Comparison of ENCODE assay signal across 8 cellular contexts in genomic region chr6:32968770-32969684, GRCh38. TPM values are rescaled to one million over a fixed set of nuclear protein-coding genes. Genes with fewer than 3 reads are reported as not detected.
DNase-seq lines count a peak whose midpoint lies in the region; ATAC-seq and TF ChIP-seq lines count a peak whose summit lies in the region.

No MANE protein-coding gene starts in this region.

- intact Hi-C loops in tibial artery (cut with DNase I; ENCODE audit: low total_unique reads): loop anchor here (5.0 kb wide), 2 partner anchors 37 to 132 kb away; partner anchors contain the start of gene TAP2

- CTCF ChIA-PET in AG04449 (lab: Yijun Ruan, JAX): interaction anchor here (1.0 to 13.0 kb wide), 8 partner anchors 9 to 131 kb away, joined by 4 to 182 read pairs (median 31); partner anchors contain the start of genes HLA-DMA and TAP2

- H2AK5ac ChIP-seq in neuronal stem cell (ENCODE audit: low read depth, low read length): peak overlapping the region; percentile 98

- peak overlapping the region; percentile 93 for H2AFZ ChIP-seq in neuronal stem cell (ENCODE audit: low read length)

- POLR2A ChIA-PET in AG04449 (lab: Yijun Ruan, JAX): interaction anchor here (0.9 to 5.0 kb wide), 8 partner anchors 11 to 280 kb away, joined by 3 to 70 read pairs (median 5); partner anchors contain the start of genes HLA-DMA, TAP1 and TAP2

- peak overlapping the region; percentile 81 for H3K4me3 ChIP-seq in AG04449 (ENCODE audit: low read depth, low read length)
- peak overlapping the region; percentile 57 for H3K4me3 ChIP-seq in SJSA1
- H3K4me3 ChIP-seq in neuronal stem cell (ENCODE audit: low read length in 2 of 2): peak overlapping the region; percentile 90 to 92
- H3K4me3 ChIP-seq in tibial artery: peak overlapping the region; percentile 90 to 94

- H4K91ac ChIP-seq in neuronal stem cell (ENCODE audit: low read depth, low read length, poor library complexity): peak overlapping the region; percentile 96

- no peak for DNase-seq in AG04449 (ENCODE audit: low read depth, low spot score)
- DNase-seq in KBM-7: peak; percentile 52
- DNase-seq in SJSA1 (ENCODE audit: low read depth in 1 of 2, low spot score in 2 of 2): peak; percentile 88 to 96
- DNase-seq in activated naive CD4-positive, alpha-beta T cell treated with anti-CD3 and anti-CD28 coated beads, Interleukin-2, amount 50 U/mL, for 16 hours: peak; percentile 79
- peak; percentile 86 for DNase-seq in germinal center (ENCODE audit: low spot score)
- peak; percentile 87 for DNase-seq in neuronal stem cell (ENCODE audit: low spot score)
- peak; percentile 68 to 83 for DNase-seq in tibial artery

- no peak overlapping the region for H2BK12ac ChIP-seq in neuronal stem cell (ENCODE audit: low read length)

- H2BK15ac ChIP-seq in neuronal stem cell (ENCODE audit: low read length): peak overlapping the region; percentile 88

- peak overlapping the region; percentile 98 for H3K23ac ChIP-seq in neuronal stem cell (ENCODE audit: low read depth, low read length, poor library complexity)

- peak overlapping the region; percentile 96 for H3K9ac ChIP-seq in neuronal stem cell (ENCODE audit: low read depth, low read length, poor library complexity)

- peak overlapping the region; percentile 59 for H3K14ac ChIP-seq in neuronal stem cell (ENCODE audit: low read length)

- peaks cover 3% of the 10 kb centered on the region for H3K79me1 ChIP-seq in neuronal stem cell (ENCODE audit: low read depth, low read length)

- H3K27ac ChIP-seq in SJSA1 (peak overlapping the region; percentile 99), neuronal stem cell (replicated peaks; ENCODE audit: low read length) (peak overlapping the region; percentile 100), tibial artery (peak overlapping the region; percentile 99)

- ATAC-seq in GM18520 (IDR thresholded peaks at IDR 0.05; ENCODE audit: unreplicated experiment): peak; percentile 0

- TF ChIP-seq CTCF in AG04449 (IDR thresholded peaks at IDR 0.05; ENCODE audit: insufficient read depth, low read length, missing control alignments): no peak
- TF ChIP-seq CTCF in tibial artery (IDR thresholded peaks at IDR 0.05): no peak

- in situ Hi-C loops in KBM-7 (cut with MboI; ENCODE audit: low pct_unique_long_range_greater_than_20kb, low sequenced_read_pairs): no loop called here

- H3K36me3 ChIP-seq in SJSA1 (peaks cover 36% of the 10 kb centered on the region), neuronal stem cell (replicated peaks in 1 of 2; ENCODE audit: control insufficient read depth in 2 of 2, insufficient read depth in 2 of 2, low read length in 2 of 2) (peaks cover 10 to 24% of the 10 kb centered on the region in 2 donors), tibial artery (peaks cover 9 to 15% (median 11%) of the 10 kb centered on the region in 3 donors)

- peak overlapping the region; percentile 95 for H3K4ac ChIP-seq in neuronal stem cell (ENCODE audit: low read length)

- H3K9me3 ChIP-seq in SJSA1 (replicated peaks) (no peaks in the 10 kb centered on the region), neuronal stem cell (replicated peaks in 1 of 2; ENCODE audit: control insufficient read depth in 2 of 2, insufficient read depth in 1 of 2, low read depth in 1 of 2, low read length in 2 of 2) (no peaks in the 10 kb centered on the region), tibial artery (no peaks in the 10 kb centered on the region)

- H3K4me1 ChIP-seq in SJSA1 (replicated peaks) (peaks cover 27% of the 10 kb centered on the region), neuronal stem cell (ENCODE audit: control insufficient read depth in 2 of 2, insufficient read depth in 1 of 2, low read depth in 1 of 2, low read length in 2 of 2) (peaks cover 4 to 7% of the 10 kb centered on the region in 2 donors), tibial artery (peaks cover 0 to 34% (median 13%) of the 10 kb centered on the region in 4 donors)

- peak overlapping the region; percentile 20 for H4K8ac ChIP-seq in neuronal stem cell (ENCODE audit: low read depth, low read length)

- H3K18ac ChIP-seq in neuronal stem cell (ENCODE audit: low read length): peak overlapping the region; percentile 100

- H3K27me3 ChIP-seq in SJSA1 (replicated peaks) (no peaks in the 10 kb centered on the region), neuronal stem cell (ENCODE audit: control insufficient read depth in 3 of 3, insufficient read depth in 3 of 3, low read depth in 1 of 3, low read length in 3 of 3) (no peaks in the 10 kb centered on the region), tibial artery (no peaks in the 10 kb centered on the region)

- H3K4me2 ChIP-seq in neuronal stem cell (ENCODE audit: insufficient read depth, low read length, poor library complexity, severe bottlenecking): peak overlapping the region; percentile 79

- WGBS in neuronal stem cell (ENCODE audit: extremely low coverage in 2 of 2, insufficient read length in 2 of 2, insufficient replicate concordance in 1 of 2), 2 donors: no CpG with 5 or more reads among the region's 47 CpGs

- peak overlapping the region; percentile 76 for H2BK120ac ChIP-seq in neuronal stem cell (ENCODE audit: low read depth, low read length)

- peak overlapping the region; percentile 99 for H2BK5ac ChIP-seq in neuronal stem cell (ENCODE audit: low read length)

RNA-seq across cellular contexts. Expression of gene BRD2, which starts 0.6 kb away (rescaled TPM):
- 76.3 and 118 TPM in 2 replicates for total RNA-seq in SJSA1 (2014; rRNA removed; shearing (Covaris generic))
- polyA plus RNA-seq in neuronal stem cell (2013, experiment 1 of 2): 180 TPM
- polyA plus RNA-seq in neuronal stem cell (2013, experiment 2 of 2): 181 TPM

RNA-seq across cellular contexts. Expression of gene HLA-DMA, which starts 16.1 kb away (rescaled TPM):
- 0.24 TPM in 1 of 2 replicates, not detected in the other for total RNA-seq in SJSA1 (2014; rRNA removed; shearing (Covaris generic))
- 18.7 TPM for polyA plus RNA-seq in neuronal stem cell (2013, experiment 1 of 2)
- polyA plus RNA-seq in neuronal stem cell (2013, experiment 2 of 2): 18.3 TPM

RNA-seq across cellular contexts. Expression of gene HLA-DMB, which starts 28.2 kb away (rescaled TPM):
- total RNA-seq in SJSA1 (2014; rRNA removed; shearing (Covaris generic)): not detected in 2 replicates
- 4.8 TPM for polyA plus RNA-seq in neuronal stem cell (2013, experiment 1 of 2)
- polyA plus RNA-seq in neuronal stem cell (2013, experiment 2 of 2): 5.1 TPM

RNA-seq across cellular contexts. Expression of gene HLA-DOA, which starts 40.4 kb away (rescaled TPM):
- total RNA-seq in SJSA1 (2014; rRNA removed; shearing (Covaris generic)): not detected in 2 replicates
- polyA plus RNA-seq in neuronal stem cell (2013, experiment 1 of 2): 12.8 TPM
- 13.6 TPM for polyA plus RNA-seq in neuronal stem cell (2013, experiment 2 of 2)
